In genomic region chr18:24766376-24766775, GRCh38 we compare ENCODE assay signal across 16 cellular contexts.
"Had no signal": no experiment of that assay in that cellular context is flagged by ENCODE, and none has a peak within 500 bp of the region (broad histone marks: within the 10 kb centered on the region; RNA-seq: fewer than 3 reads in every experiment).

No MANE protein-coding gene starts in this region.

- H3K27me3 ChIP-seq: cardiac muscle cell, right atrium auricular region, upper lobe of left lung had no signal

- H3K27ac ChIP-seq: cardiac muscle cell, right atrium auricular region, upper lobe of left lung, VCaP had no signal

- H3K36me3 ChIP-seq: cardiac muscle cell, right atrium auricular region, upper lobe of left lung had no signal

- ATAC-seq: natural killer cell; stimulated activated naive CD8-positive, alpha-beta T cell treated with anti-CD3 and anti-CD28 coated beads, Interleukin-15, Interleukin-2, amounts not matched to agents 100 U/mL and 50 U/mL, for 24 hours had no signal

- H3K4me3 ChIP-seq: cardiac muscle cell, right atrium auricular region, upper lobe of left lung had no signal

- H3K4me1 ChIP-seq: upper lobe of left lung had no signal

- DNase-seq: activated CD4-positive, alpha-beta T cell treated with anti-CD3 and anti-CD28 coated beads for 1 hour; activated CD4-positive, alpha-beta T cell treated with anti-CD3 and anti-CD28 coated beads, Interleukin-2, amount 50 U/mL, for 4 hours; activated naive CD4-positive, alpha-beta T cell treated with anti-CD3 and anti-CD28 coated beads, Interleukin-2, amount 10 ng/mL, durations not matched to agents 7 days and 5 days; activated T-cell treated with anti-CD3 and anti-CD28 coated beads for 4 hours; foreskin melanocyte; kidney glomerular epithelial cell; mesendoderm; natural killer cell; small intestine; stimulated activated CD4-positive, alpha-beta T cell treated with anti-CD3 and anti-CD28 coated beads, Interleukin-4, amount 100 ng/mL, for 4 hours; stimulated activated CD8-positive, alpha-beta memory T cell treated with anti-CD3 and anti-CD28 coated beads, Interleukin-4, amount 100 ng/mL, for 48 hours; stimulated activated naive CD8-positive, alpha-beta T cell treated with anti-CD3 and anti-CD28 coated beads, Interleukin-15, Interleukin-2, amounts not matched to agents 100 U/mL and 50 U/mL, for 24 hours; upper lobe of left lung had no signal
